In genomic region chr17:73379814-73380213, GRCh38 we compare ENCODE assay signal across 27 cellular contexts.
"Had no signal": no experiment of that assay in that cellular context is flagged by ENCODE, and none has a peak within 500 bp of the region (broad histone marks: within the 10 kb centered on the region; RNA-seq: fewer than 3 reads in every experiment).

No MANE protein-coding gene starts in this region.

- H3K9me3 ChIP-seq: SJCRH30 had no signal

- H3K4me3 ChIP-seq: PC-9, SJCRH30, SK-N-MC had no signal

- H3K27me3 ChIP-seq: SJCRH30 had no signal

- ATAC-seq: activated T-cell treated with anti-CD3 and anti-CD28 coated beads, Interleukin-2, amount 50 U/mL, for 4 hours had no signal

- H3K4me1 ChIP-seq: SJCRH30 had no signal

- DNase-seq: activated B cell treated with CpG ODN at 0.5 μM for 24 hours; activated CD4-positive, alpha-beta memory T cell treated with anti-CD3 and anti-CD28 coated beads for 36 hours; activated CD4-positive, alpha-beta T cell treated with anti-CD3 and anti-CD28 coated beads for 4 hours; activated CD4-positive, alpha-beta T cell treated with anti-CD3 and anti-CD28 coated beads, Interleukin-2, amount 50 U/mL, for 1 hour; activated CD4-positive, CD25-positive, alpha-beta regulatory T cell treated with anti-CD3 and anti-CD28 coated beads, Interleukin-2, amount 50 U/mL, for 72 hours; activated CD8-positive, alpha-beta memory T cell treated with anti-CD3 and anti-CD28 coated beads, Interleukin-2, amount 50 U/mL, for 4 hours; activated naive CD4-positive, alpha-beta T cell treated with anti-CD3 and anti-CD28 coated beads, Interleukin-2, amount 10 ng/mL, durations not matched to agents 7 days and 5 days; activated naive CD8-positive, alpha-beta T cell treated with anti-CD3 and anti-CD28 coated beads, Interleukin-2, amount 50 U/mL, for 24 hours; activated T-cell treated with anti-CD3 and anti-CD28 coated beads for 4 hours; activated T-cell treated with anti-CD3 and anti-CD28 coated beads, Interleukin-2, amount 50 U/mL, for 4 hours; MM.1S; NCI-H1092; NCI-H1417; NCI-H146; NCI-H187; NCI-H2029 treated with DMSO at 0.1 percent for 48 hours; NCI-H2107; NCI-H2171; NCI-H510A; NCI-H526; NCI-H748 treated with DMSO at 0.1 percent for 48 hours; PC-9; SHP77; SJCRH30 had no signal

- H2AFZ ChIP-seq: PC-9 had no signal

- H3K9ac ChIP-seq: KMS-11 had no signal

- H3K36me3 ChIP-seq: SJCRH30 had no signal

- FAIRE-seq: RCC 7860 had no signal

- H3K4me2 ChIP-seq: KMS-11, PC-9 had no signal

- H3K27ac ChIP-seq: KMS-11, PC-9, SJCRH30, SK-N-MC had no signal
